In the genomic region with DNA sequence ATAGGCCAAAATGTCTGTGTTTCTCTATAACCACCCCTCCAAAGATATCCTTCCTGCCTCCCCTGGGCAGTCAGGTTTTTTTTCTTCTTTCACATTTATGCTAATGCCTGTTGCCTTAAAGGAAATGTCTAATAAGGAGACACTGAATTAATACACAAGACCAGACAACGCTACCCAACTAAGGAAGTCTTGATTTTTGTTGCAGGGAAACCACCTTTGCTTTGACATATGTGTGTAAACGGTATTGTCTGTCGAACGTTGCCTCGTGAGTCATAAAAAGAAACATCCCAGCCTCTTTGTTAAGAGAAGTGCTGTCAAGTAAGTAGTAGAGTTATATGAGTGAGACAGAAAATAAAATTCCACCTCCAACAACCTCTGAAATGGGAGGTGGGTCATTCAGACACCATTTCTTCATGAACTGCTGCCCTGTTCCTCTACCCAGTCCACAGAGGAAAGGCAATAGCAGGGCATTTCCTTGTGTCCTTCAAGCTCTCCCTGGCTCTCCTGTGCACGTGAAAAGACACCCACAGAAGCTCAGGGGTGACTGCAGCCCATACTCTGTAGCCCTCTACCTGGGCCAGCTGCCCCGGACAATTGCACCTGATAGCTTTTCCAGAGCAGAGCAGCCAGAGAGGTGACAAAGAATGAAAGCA, we compare ENCODE assay signal across 8 cellular contexts. TPM values are rescaled to one million over a fixed set of nuclear protein-coding genes. Genes with fewer than 3 reads are reported as not detected.
DNase-seq lines count a peak whose midpoint lies in the region; ATAC-seq, FAIRE-seq and TF ChIP-seq lines count a peak whose summit lies in the region.
"Had no signal": no experiment of that assay in that cellular context is flagged by ENCODE, and none has a peak within 500 bp of the region (broad histone marks: within the 10 kb centered on the region; RNA-seq: fewer than 3 reads in every experiment).

No MANE protein-coding gene starts in this region.

- dilution Hi-C loops in keratinocyte (cut with MboI; ENCODE audit: extremely low pct_ligation_motif_present, low sequenced_read_pairs) = no loop called here

- H3K4me1 ChIP-seq in keratinocyte (ENCODE audit: control insufficient read depth, extremely low read depth, insufficient read depth, low read length) (peaks cover 20% of the 10 kb centered on the region), osteoblast (ENCODE audit: insufficient read depth, low read length) (no peaks in the 10 kb centered on the region), pancreas (no peaks in the 10 kb centered on the region)

- H3K27ac ChIP-seq in keratinocyte (ENCODE audit: control insufficient read depth, insufficient read depth, low read length) = no peak overlapping the region
- no peak overlapping the region for H3K27ac ChIP-seq in osteoblast (ENCODE audit: low read depth, low read length)
- no peak overlapping the region for H3K27ac ChIP-seq in pancreas

- H4K20me1 ChIP-seq in keratinocyte (ENCODE audit: control insufficient read depth, extremely low read depth, insufficient read depth, low read length) (no peaks in the 10 kb centered on the region), osteoblast (ENCODE audit: insufficient read depth, low read length) (no peaks in the 10 kb centered on the region)

- H3K9me1 ChIP-seq in keratinocyte (ENCODE audit: control insufficient read depth, extremely low read depth, insufficient read depth, low read length) = no peaks in the 10 kb centered on the region

- intact Hi-C loops in pancreas (cut with DNase I) = no loop called here
- intact Hi-C loops in head of caudate nucleus (cut with DNase I) = no loop called here

- H3K4me2 ChIP-seq in keratinocyte (ENCODE audit: control insufficient read depth, extremely low read depth, insufficient read depth, low read depth, low read length) (peak overlapping the region; percentile 44), osteoblast (ENCODE audit: insufficient read depth, low read length) (no peak overlapping the region)

- H3K9ac ChIP-seq in keratinocyte (ENCODE audit: control insufficient read depth, extremely low read depth, insufficient read depth, low read length) = no peak overlapping the region

- H3K27me3 ChIP-seq in keratinocyte (ENCODE audit: control insufficient read depth, extremely low read depth, insufficient read depth, low read length) = no peaks in the 10 kb centered on the region
- peaks cover 34% of the 10 kb centered on the region for H3K27me3 ChIP-seq in osteoblast (ENCODE audit: insufficient read depth, low read length)
- H3K27me3 ChIP-seq in pancreas = no peaks in the 10 kb centered on the region

- WGBS in pancreas, 2 donors = 74 to 77% methylated on average over 7 of the region's 7 CpGs

- DNase-seq in keratinocyte (ENCODE audit: low read depth, low spot score) (no peak), osteoblast (ENCODE audit: insufficient read length, low spot score, missing footprints) (no peak), pancreas (no peak), head of caudate nucleus (no peak)
- DNase-seq: NCI-H1694 treated with DMSO at 0.1 percent for 48 hours had no signal

- peak; percentile 95 for ATAC-seq in GM18867 (IDR thresholded peaks at IDR 0.05; ENCODE audit: unreplicated experiment)
- ATAC-seq in GM21526 (IDR thresholded peaks at IDR 0.05; ENCODE audit: low FRiP score, unreplicated experiment) = peak; percentile 95
- ATAC-seq in HG03469 (IDR thresholded peaks at IDR 0.05; ENCODE audit: unreplicated experiment) = peak; percentile 97
- ATAC-seq in pancreas = no peak

- TF ChIP-seq CTCF in keratinocyte (optimal IDR thresholded peaks at IDR 0.05 in 1 of 3, IDR thresholded peaks at IDR 0.05 in 1 of 3, conservative IDR thresholded peaks at IDR 0.05 in 1 of 3; ENCODE audit: extremely low read depth in 1 of 3, insufficient read depth in 2 of 3, low read length in 3 of 3) (no peak), osteoblast (IDR thresholded peaks at IDR 0.05; ENCODE audit: extremely low read depth, low read depth, low read length) (no peak), pancreas (IDR thresholded peaks at IDR 0.05) (no peak)

- no peak for FAIRE-seq in keratinocyte (lab: Jason Lieb, UNC)
- FAIRE-seq in pancreas (lab: Jason Lieb, UNC) = no peak

- H3K36me3 ChIP-seq in keratinocyte (ENCODE audit: control insufficient read depth in 2 of 2, extremely low read depth in 1 of 2, insufficient read depth in 2 of 2, low read length in 2 of 2) = no peaks in the 10 kb centered on the region
- no peaks in the 10 kb centered on the region for H3K36me3 ChIP-seq in osteoblast (ENCODE audit: insufficient read depth, low read length)
- H3K36me3 ChIP-seq in pancreas = no peaks in the 10 kb centered on the region

- no peaks in the 10 kb centered on the region for H3K79me2 ChIP-seq in keratinocyte (ENCODE audit: control insufficient read depth, insufficient read depth, low read length)
- no peaks in the 10 kb centered on the region for H3K79me2 ChIP-seq in osteoblast (ENCODE audit: insufficient read depth, low read length)

- H3K4me3 ChIP-seq in keratinocyte (ENCODE audit: control insufficient read depth in 2 of 3, extremely low read depth in 1 of 3, insufficient read depth in 2 of 3, low read depth in 1 of 3, low read length in 3 of 3) = no peak overlapping the region
- H3K4me3 ChIP-seq in osteoblast (ENCODE audit: insufficient read depth, low read length) = no peak overlapping the region
- H3K4me3 ChIP-seq in pancreas = no peak overlapping the region

- H2AFZ ChIP-seq in keratinocyte (ENCODE audit: control insufficient read depth, low read length) = no peak overlapping the region
- H2AFZ ChIP-seq in osteoblast (ENCODE audit: low read length) = no peak overlapping the region

- H3K9me3 ChIP-seq in keratinocyte (ENCODE audit: control insufficient read depth, low read depth, low read length) (peaks cover 2% of the 10 kb centered on the region), osteoblast (ENCODE audit: low read depth, low read length) (peaks cover 4% of the 10 kb centered on the region), pancreas (no peaks in the 10 kb centered on the region)

RNA-seq across cellular contexts. Expression of gene ST8SIA6, which starts 10.2 kb away (rescaled TPM):
- polyA plus RNA-seq in keratinocyte = not detected in 3 replicates
- polyA plus RNA-seq in keratinocyte (2011; ENCODE audit: low read depth) = not detected
- polyA plus RNA-seq in keratinocyte (2011; cell fraction: cytosol; rRNA removed) = not detected in 2 replicates
- polyA plus RNA-seq in keratinocyte (2011; cell fraction: nucleus; rRNA removed) = not detected in 2 replicates
- polyA plus RNA-seq in keratinocyte (2012; ENCODE audit: low replicate concordance) = not detected in 2 replicates
- not detected in 3 replicates for polyA minus RNA-seq in keratinocyte
- polyA minus RNA-seq in keratinocyte (2011; cell fraction: cytosol; rRNA and poly(A)+ RNA removed) = not detected
- not detected in 2 replicates for polyA minus RNA-seq in keratinocyte (2011; cell fraction: nucleus; rRNA and poly(A)+ RNA removed)
- 0.36 and 0.88 TPM in 2 replicates for total RNA-seq in osteoblast
- under 1 TPM in 3 of 6 donors, not detected in 3; 0.12 to 0.15 (median 0.12) TPM for total RNA-seq in pancreas
- polyA plus RNA-seq in pancreas = under 1 TPM in 1 of 2 donors, not detected in 1; 0.08 TPM

Comparison
In these comparisons a context has a peak if more than half of its experiments do, and no peak if none do; other contexts are left out.
1. ATAC-seq: peak in GM18867 (single experiment), GM21526 (single experiment) and HG03469 (single experiment); none in pancreas (0 of 4).